8 cellular contexts compared by ENCODE assay signal in genomic region chr14:50532502-50533313, GRCh38. TPM values are rescaled to one million over a fixed set of nuclear protein-coding genes. Genes with fewer than 3 reads are reported as not detected.
DNase-seq lines count a peak whose midpoint lies in the region; ATAC-seq and TF ChIP-seq lines count a peak whose summit lies in the region.

MAP4K5 (minus strand) TSS chr14:50532569; CDS start chr14:50532049, 520 bp downstream.

- 1 to 2% methylated on average over 56 to 61 of the region's 61 CpGs for WGBS in esophagus, 2 donors

- TF ChIP-seq EP300 in Ishikawa (IDR thresholded peaks at IDR 0.05; ENCODE audit: borderline replicate concordance): no peak

- H3K36me3 Mint-ChIP-seq in activated T-cell treated with anti-CD3 and anti-CD28 coated beads, Interleukin-2, amount 50 U/mL, for 24 hours (ENCODE audit: low read depth): peaks cover 17% of the 10 kb centered on the region

- no peaks in the 10 kb centered on the region for H3K27me3 Mint-ChIP-seq in activated T-cell treated with anti-CD3 and anti-CD28 coated beads, Interleukin-2, amount 50 U/mL, for 24 hours

- no peaks in the 10 kb centered on the region for H3K9me3 Mint-ChIP-seq in activated T-cell treated with anti-CD3 and anti-CD28 coated beads, Interleukin-2, amount 50 U/mL, for 24 hours

- no peaks in the 10 kb centered on the region for H3K27me3 ChIP-seq in esophagus (ENCODE audit: control insufficient read depth in 1 of 2, insufficient read depth in 2 of 2, low read length in 2 of 2)
- no peaks in the 10 kb centered on the region for H3K27me3 ChIP-seq in muscle layer of colon (ENCODE audit: control insufficient read depth in 1 of 2, insufficient read depth in 2 of 2, low read length in 2 of 2)

- peak within 1 kb of the TSS; percentile 94 to 95 for H3K4me3 ChIP-seq in esophagus (ENCODE audit: low read depth in 1 of 2, low read length in 2 of 2)
- H3K4me3 ChIP-seq in muscle layer of colon (ENCODE audit: low read depth in 1 of 2, low read length in 2 of 2): peak within 1 kb of the TSS; percentile 79 to 87

- H3K4me1 Mint-ChIP-seq in activated T-cell treated with anti-CD3 and anti-CD28 coated beads, Interleukin-2, amount 50 U/mL, for 24 hours (ENCODE audit: low read depth): peaks cover 52% of the 10 kb centered on the region

- H3K9ac ChIP-seq in muscle layer of colon (ENCODE audit: low read length): peak within 1 kb of the TSS; percentile 79

- H3K4me1 ChIP-seq in esophagus (ENCODE audit: control insufficient read depth in 2 of 2, insufficient read depth in 2 of 2, low read length in 1 of 2): peaks cover 0 to 6% of the 10 kb centered on the region in 2 donors
- peaks cover 27% of the 10 kb centered on the region for H3K4me1 ChIP-seq in muscle layer of colon (ENCODE audit: insufficient read depth, low read length)

- peak within 1 kb of the TSS; percentile 98 to 99 for H3K27ac ChIP-seq in esophagus (ENCODE audit: low read depth in 2 of 2, low read length in 1 of 2)
- peak within 1 kb of the TSS; percentile 93 for H3K27ac ChIP-seq in muscle layer of colon (ENCODE audit: low read depth, low read length)

- H3K27ac Mint-ChIP-seq in activated T-cell treated with anti-CD3 and anti-CD28 coated beads, Interleukin-2, amount 50 U/mL, for 24 hours: peak within 1 kb of the TSS; percentile 86

- H3K9me3 ChIP-seq in esophagus (ENCODE audit: control insufficient read depth in 2 of 2, insufficient read depth in 1 of 2, low read depth in 1 of 2, low read length in 1 of 2) (peaks cover 0 to 2% of the 10 kb centered on the region in 2 donors), muscle layer of colon (ENCODE audit: low read length) (no peaks in the 10 kb centered on the region)

- TF ChIP-seq RAD21 in Ishikawa (IDR thresholded peaks at IDR 0.05; ENCODE audit: low read depth): peak; percentile 92

- ATAC-seq in GM21576 (IDR thresholded peaks at IDR 0.05; ENCODE audit: unreplicated experiment): peak; percentile 93

- DNase-seq in DMS53 treated with DMSO at 0.1 percent for 48 hours (lab: John Stamatoyannopoulos, UW; ENCODE audit: unreplicated experiment) (peak; percentile 63), OCI-M1 (lab: John Stamatoyannopoulos, UW) (peak; percentile 87)
- DNase-seq in activated T-cell treated with anti-CD3 and anti-CD28 coated beads, Interleukin-2, amount 50 U/mL, for 24 hours: peak; percentile 92
- DNase-seq in stimulated activated CD8-positive, alpha-beta memory T cell treated with anti-CD3 and anti-CD28 coated beads, Interleukin-7, amount 100 ng/mL, for 1 hour (ENCODE audit: low read depth in 2 of 2): peak; percentile 75 to 80

- H3K36me3 ChIP-seq in esophagus (ENCODE audit: control insufficient read depth in 2 of 2, insufficient read depth in 2 of 2, low read length in 1 of 2): no peaks in the 10 kb centered on the region
- H3K36me3 ChIP-seq in muscle layer of colon (ENCODE audit: insufficient read depth, low read length): no peaks in the 10 kb centered on the region

- H3K4me3 Mint-ChIP-seq in activated T-cell treated with anti-CD3 and anti-CD28 coated beads, Interleukin-2, amount 50 U/mL, for 24 hours: peak within 1 kb of the TSS; percentile 88

TF ChIP-seq in Ishikawa, 13 proteins besides CTCF, POLR2A, EP300 and RAD21:
- TF ChIP-seq USF1 (IDR thresholded peaks at IDR 0.05): no peak
- TF ChIP-seq REST (IDR thresholded peaks at IDR 0.05; ENCODE audit: low read depth): no peak
- TF ChIP-seq NFIC (IDR thresholded peaks at IDR 0.05): peak; percentile 77
- TF ChIP-seq CEBPB (IDR thresholded peaks at IDR 0.05): no peak
- peak; percentile 23 for TF ChIP-seq TEAD4 (IDR thresholded peaks at IDR 0.05)
- no peak; the same call in none of the 2 replicates for TF ChIP-seq TCF12 (IDR thresholded peaks at IDR 0.05; ENCODE audit: low read depth)
- no peak for TF ChIP-seq CREB1 (IDR thresholded peaks at IDR 0.05; ENCODE audit: low read depth)
- peak; percentile 9; the same call in 1 of the 2 replicates for TF ChIP-seq MAX (IDR thresholded peaks at IDR 0.05)
- TF ChIP-seq ZBTB7A (IDR thresholded peaks at IDR 0.05; ENCODE audit: low read depth): peak; percentile 30; the same call in 1 of the 2 replicates

RNA-seq across cellular contexts. Expression of gene MAP4K5, which starts in this region (rescaled TPM):
- polyA plus RNA-seq in esophagus: 10 to 100 TPM; 15.4 to 20.3 TPM

Comparison
In these comparisons a context has a peak if more than half of its experiments do, and no peak if none do; other contexts are left out.
1. Peak in every context shown above with its lines: DNase-seq, ATAC-seq, H3K4me3 ChIP-seq and H3K27ac ChIP-seq.